Comparison of ENCODE assay signal across 25 cellular contexts in genomic region chr1:167644551-167644950, GRCh38. TPM values are rescaled to one million over a fixed set of nuclear protein-coding genes. Genes with fewer than 3 reads are reported as not detected.
DNase-seq lines count a peak whose midpoint lies in the region; ATAC-seq, FAIRE-seq and TF ChIP-seq lines count a peak whose summit lies in the region.
"Had no signal": no experiment of that assay in that cellular context is flagged by ENCODE, and none has a peak within 500 bp of the region (broad histone marks: within the 10 kb centered on the region; RNA-seq: fewer than 3 reads in every experiment).

No MANE protein-coding gene starts in this region.

- no peaks in the 10 kb centered on the region for H3K27me3 ChIP-seq in DND-41 (ENCODE audit: insufficient read depth, low read length, poor library complexity)
- H3K27me3 ChIP-seq in GM12878 (replicated peaks in 1 of 2; ENCODE audit: control insufficient read depth in 2 of 2, insufficient read depth in 2 of 2, low read length in 1 of 2) = no peaks in the 10 kb centered on the region
- no peaks in the 10 kb centered on the region for H3K27me3 ChIP-seq in gastrocnemius medialis
- H3K27me3 ChIP-seq: right lobe of liver, SJSA1 had no signal

- no peak overlapping the region for H3K9ac ChIP-seq in DND-41 (ENCODE audit: low read depth, low read length)
- no peak overlapping the region for H3K9ac ChIP-seq in GM12878 (ENCODE audit: control insufficient read depth, insufficient read depth, low read length)

- DNase-seq in activated naive CD4-positive, alpha-beta T cell treated with anti-CD3 and anti-CD28 coated beads, Interleukin-2, amount 10 ng/mL, durations not matched to agents 7 days and 5 days = no peak
- DNase-seq in DND-41 (no peak), GM12878 (ENCODE audit: low read depth, low spot score) (no peak), gastrocnemius medialis (no peak), LoVo (ENCODE audit: low spot score) (no peak)
- DNase-seq: activated CD4-positive, alpha-beta T cell treated with anti-CD3 and anti-CD28 coated beads, Interleukin-2, amount 50 U/mL, for 1 hour; anterior cingulate cortex; caudate nucleus; DMS53; KG1; MV-4-11; NCI-H524 treated with DMSO at 0.1 percent for 48 hours; posterior cingulate gyrus; right lobe of liver; T-helper 2 cell; WERI-Rb-1 had no signal

- H3K4me3 Mint-ChIP-seq in activated naive CD4-positive, alpha-beta T cell treated with anti-CD3 and anti-CD28 coated beads, Interleukin-2, amount 50 U/mL, for 24 hours = no peak overlapping the region
- no peak overlapping the region for H3K4me3 Mint-ChIP-seq in activated naive CD4-positive, alpha-beta T cell treated with anti-CD3 and anti-CD28 coated beads, Interleukin-2, amount 10 ng/mL, durations not matched to agents 7 days and 5 days
- H3K4me3 Mint-ChIP-seq: neural crest cell had no signal

- TF ChIP-seq EP300 in GM12878 (IDR thresholded peaks at IDR 0.05; ENCODE audit: borderline replicate concordance in 1 of 2, control insufficient read depth in 1 of 2, low read depth in 2 of 2, low read length in 2 of 2) = no peak

- H3K4me1 ChIP-seq in DND-41 (ENCODE audit: insufficient read depth, low read length) (peaks cover 93% of the 10 kb centered on the region), GM12878 (ENCODE audit: control insufficient read depth, insufficient read depth, low read length) (peaks cover 14% of the 10 kb centered on the region), gastrocnemius medialis (peaks cover 48 to 59% of the 10 kb centered on the region in 2 donors)
- H3K4me1 ChIP-seq: HAP-1, right lobe of liver, SJSA1 had no signal

- peaks cover 87% of the 10 kb centered on the region for H3K4me1 Mint-ChIP-seq in activated naive CD4-positive, alpha-beta T cell treated with anti-CD3 and anti-CD28 coated beads, Interleukin-2, amount 50 U/mL, for 24 hours
- H3K4me1 Mint-ChIP-seq in activated naive CD4-positive, alpha-beta T cell treated with anti-CD3 and anti-CD28 coated beads, Interleukin-2, amount 10 ng/mL, durations not matched to agents 7 days and 5 days = peaks cover 77% of the 10 kb centered on the region

- no peaks in the 10 kb centered on the region for H3K9me3 ChIP-seq in DND-41 (ENCODE audit: insufficient read depth, low read length, severe bottlenecking)
- no peaks in the 10 kb centered on the region for H3K9me3 ChIP-seq in GM12878 (replicated peaks; ENCODE audit: control insufficient read depth, insufficient read depth, low read length)
- H3K9me3 ChIP-seq in gastrocnemius medialis = no peaks in the 10 kb centered on the region
- H3K9me3 ChIP-seq: HAP-1, right lobe of liver, SJSA1 had no signal

- H3K27me3 Mint-ChIP-seq in activated naive CD4-positive, alpha-beta T cell treated with anti-CD3 and anti-CD28 coated beads, Interleukin-2, amount 50 U/mL, for 24 hours = no peaks in the 10 kb centered on the region
- H3K27me3 Mint-ChIP-seq in activated naive CD4-positive, alpha-beta T cell treated with anti-CD3 and anti-CD28 coated beads, Interleukin-2, amount 10 ng/mL, durations not matched to agents 7 days and 5 days = no peaks in the 10 kb centered on the region

- peaks cover 100% of the 10 kb centered on the region for H3K79me2 ChIP-seq in DND-41 (ENCODE audit: insufficient read depth, low read length)
- H3K79me2 ChIP-seq in GM12878 (ENCODE audit: control insufficient read depth, insufficient read depth, low read length) = peaks cover 46% of the 10 kb centered on the region

- H3K9me3 Mint-ChIP-seq in activated naive CD4-positive, alpha-beta T cell treated with anti-CD3 and anti-CD28 coated beads, Interleukin-2, amount 50 U/mL, for 24 hours = no peaks in the 10 kb centered on the region
- H3K9me3 Mint-ChIP-seq in activated naive CD4-positive, alpha-beta T cell treated with anti-CD3 and anti-CD28 coated beads, Interleukin-2, amount 10 ng/mL, durations not matched to agents 7 days and 5 days = no peaks in the 10 kb centered on the region

- CTCF ChIA-PET in activated naive CD4-positive, alpha-beta T cell treated with anti-CD3 and anti-CD28 coated beads, Interleukin-2, amount 10 ng/mL, durations not matched to agents 7 days and 5 days (lab: Charles Lee) = no interaction called here
- CTCF ChIA-PET in GM12878 (lab: Yijun Ruan, JAX) = interaction anchor here (0.6 to 1.6 kb wide), 3 partner anchors 43 to 44 kb away, joined by 3 to 6 read pairs (median 3); no protein-coding TSS in a partner anchor

- peaks cover 72% of the 10 kb centered on the region for H4K20me1 ChIP-seq in DND-41 (ENCODE audit: insufficient read depth, low read length)
- H4K20me1 ChIP-seq in GM12878 (ENCODE audit: control insufficient read depth, insufficient read depth) = 0 out of 2 replicates have a peak, but pooled peaks cover 3% of the 10 kb centered on the region

- H3K27ac ChIP-seq in DND-41 (ENCODE audit: low read length) = peak overlapping the region; percentile 33; the same call in 1 of the 2 replicates
- H3K27ac ChIP-seq in GM12878 (ENCODE audit: control insufficient read depth, insufficient read depth) = no peak overlapping the region
- H3K27ac ChIP-seq in gastrocnemius medialis = peak overlapping the region in 3 of 4 donors; percentile 7 to 55 (median 19)
- H3K27ac ChIP-seq: epithelial cell of prostate, right lobe of liver, SJSA1, WERI-Rb-1 had no signal

- TF ChIP-seq CTCF in DND-41 (IDR thresholded peaks at IDR 0.05; ENCODE audit: borderline replicate concordance, extremely low read depth, low read length, poor library complexity, severe bottlenecking) = no peak
- TF ChIP-seq CTCF in GM12878 (IDR thresholded peaks at IDR 0.05 in 2 of 3, conservative IDR thresholded peaks at IDR 0.05 in 1 of 3; ENCODE audit: control insufficient read depth in 2 of 3, extremely low read depth in 1 of 3, insufficient read depth in 1 of 3, low read depth in 3 of 3, low read length in 3 of 3) = no peak
- no peak for TF ChIP-seq CTCF in gastrocnemius medialis (IDR thresholded peaks at IDR 0.05 in 4 of 5, conservative IDR thresholded peaks at IDR 0.05 in 1 of 5)

- peaks cover 12% of the 10 kb centered on the region for H3K36me3 Mint-ChIP-seq in activated naive CD4-positive, alpha-beta T cell treated with anti-CD3 and anti-CD28 coated beads, Interleukin-2, amount 50 U/mL, for 24 hours
- H3K36me3 Mint-ChIP-seq in activated naive CD4-positive, alpha-beta T cell treated with anti-CD3 and anti-CD28 coated beads, Interleukin-2, amount 10 ng/mL, durations not matched to agents 7 days and 5 days = peaks cover 68% of the 10 kb centered on the region

- no peak for TF ChIP-seq RAD21 in GM12878 (IDR thresholded peaks at IDR 0.05; ENCODE audit: insufficient read depth, low read depth, low read length)

- SMC1A ChIA-PET in GM12878 (lab: Charles Lee; ENCODE audit: uncharacterized antibody, unreplicated experiment) = interaction anchor here (1.4 kb wide), 1 partner anchor 12 kb away, joined by 4 read pairs; no protein-coding TSS in a partner anchor

- peak overlapping the region; percentile 84 for H3K27ac Mint-ChIP-seq in activated naive CD4-positive, alpha-beta T cell treated with anti-CD3 and anti-CD28 coated beads, Interleukin-2, amount 50 U/mL, for 24 hours
- no peak overlapping the region for H3K27ac Mint-ChIP-seq in activated naive CD4-positive, alpha-beta T cell treated with anti-CD3 and anti-CD28 coated beads, Interleukin-2, amount 10 ng/mL, durations not matched to agents 7 days and 5 days

- no TSS peak for BruUV-seq in GM12878 (replicated peaks; lab: Mats Ljungman, UMichigan)

- intact Hi-C loops in GM12878 (cut with micrococcal nuclease; ENCODE audit: unreplicated experiment) = no loop called here
- intact Hi-C loops in gastrocnemius medialis (cut with DNase I; ENCODE audit: low total_unique reads) = no loop called here

- WGBS in GM12878 (ENCODE audit: insufficient coverage, insufficient replicate concordance, low lambda C conversion rate, missing lambda C conversion rate) = 50% methylated on average over 4 of the region's 4 CpGs

- no peak overlapping the region for H3K4me2 ChIP-seq in DND-41 (ENCODE audit: insufficient read depth, low read length)
- H3K4me2 ChIP-seq in GM12878 (ENCODE audit: control insufficient read depth, insufficient read depth) = no peak overlapping the region

- H3K36me3 ChIP-seq in DND-41 (ENCODE audit: insufficient read depth, low read length) = peaks cover 69% of the 10 kb centered on the region
- H3K36me3 ChIP-seq in GM12878 (ENCODE audit: control insufficient read depth in 2 of 2, insufficient read depth in 2 of 2, low read length in 1 of 2) = peaks cover 0 to 39% of the 10 kb centered on the region in 2 experiments; a peak in 3 of 4 replicates
- H3K36me3 ChIP-seq in gastrocnemius medialis = no peaks in the 10 kb centered on the region
- H3K36me3 ChIP-seq: HAP-1, right lobe of liver, SJSA1, WERI-Rb-1 had no signal

- H2AFZ ChIP-seq in DND-41 (ENCODE audit: low read depth, low read length) (no peak overlapping the region), GM12878 (ENCODE audit: control insufficient read depth, low read depth, low read length) (no peak overlapping the region)

- no peak for FAIRE-seq in GM12878 (lab: Jason Lieb, UNC)

- POLR2A ChIA-PET in GM12878 (lab: Charles Lee) = interaction anchor here (1.7 kb wide), 1 partner anchor 9 kb away, joined by 5 read pairs; no protein-coding TSS in a partner anchor

- RAD21 ChIA-PET in GM12878 (lab: Charles Lee; ENCODE audit: unreplicated experiment) = interaction anchor here (1.4 kb wide), 1 partner anchor 11 kb away, joined by 5 read pairs; no protein-coding TSS in a partner anchor

- in situ Hi-C loops in GM12878 (cut with MboI) (no loop called here), gastrocnemius medialis (cut with MboI; ENCODE audit: low sequenced_read_pairs in 4 of 4) (no loop called here)

- TF ChIP-seq POLR2A in GM12878 (IDR thresholded peaks at IDR 0.05; ENCODE audit: low read depth, low read length) = 0 out of 2 replicates have a peak, but pooled peaks have one; percentile 26
- TF ChIP-seq POLR2A in gastrocnemius medialis (IDR thresholded peaks at IDR 0.05) = no peak

- ATAC-seq in DND-41 (ENCODE audit: insufficient read depth, low read depth) = no peak
- no peak for ATAC-seq in GM12878
- no peak for ATAC-seq in gastrocnemius medialis
- ATAC-seq in HG02623 (IDR thresholded peaks at IDR 0.05; ENCODE audit: unreplicated experiment) = no peak
- no peak for ATAC-seq in HG03175 (IDR thresholded peaks at IDR 0.05; ENCODE audit: unreplicated experiment)
- ATAC-seq: left lobe of liver, right lobe of liver had no signal

- H3K4me3 ChIP-seq in DND-41 (ENCODE audit: low read depth in 1 of 2, low read length in 2 of 2) (no peak overlapping the region), GM12878 (no peak overlapping the region), gastrocnemius medialis (no peak overlapping the region)
- H3K4me3 ChIP-seq: HAP-1, right lobe of liver, SJSA1 had no signal

RNA-seq across cellular contexts. Expression of gene RCSD1, which starts 14.5 kb away (rescaled TPM):
- 50.6 and 59.2 TPM in 2 replicates for total RNA-seq in GM12878 (2013; cell fraction: nucleolus; rRNA removed)
- 64.2 and 65.7 TPM in 2 replicates for total RNA-seq in GM12878 (2014; rRNA removed)
- 73.6 and 76.7 TPM in 2 replicates for total RNA-seq in GM12878 (2014; rRNA removed; fragmentation: Illumina TruSeq; extraction: Trizol)
- total RNA-seq in GM12878 (2021) = 77.4 and 78.3 TPM in 2 replicates
- 42.5 TPM for polyA plus RNA-seq in GM12878 (2011; ENCODE audit: low read depth)
- polyA plus RNA-seq in GM12878 (2011; rRNA removed) = 54.8 and 59.3 TPM in 2 replicates
- polyA plus RNA-seq in GM12878 (2011; cell fraction: cytosol; rRNA removed) = 37.4 and 40.7 TPM in 2 replicates
- polyA plus RNA-seq in GM12878 (2011; cell fraction: nucleus; rRNA removed) = 21.2 and 25.8 TPM in 2 replicates
- 62.9 and 72.8 TPM in 2 replicates for polyA plus RNA-seq in GM12878 (2012)
- 56.8 and 71.5 TPM in 2 replicates for polyA plus RNA-seq in GM12878 (2014; fragmentation: Illumina TruSeq; extraction: Trizol)
- polyA plus RNA-seq in GM12878 (2014; fragmentation: Nextera tagmentation; extraction: Ambion mirVana) = 10 to 100 TPM; 11.4 to 18.9 TPM
- 69.6 and 71.7 TPM in 2 replicates for polyA plus RNA-seq in GM12878 (2014; rRNA removed)
- 10 to 100 TPM; 74.6 to 75.7 TPM for polyA plus RNA-seq in GM12878 (2016; fragmentation: Nextera tagmentation; extraction: Ambion mirVana)
- 45.6 and 53.5 TPM in 2 replicates for polyA minus RNA-seq in GM12878 (2011; rRNA and poly(A)+ RNA removed)
- 19.9 and 20.6 TPM in 2 replicates for polyA minus RNA-seq in GM12878 (2011; cell fraction: cytosol; rRNA and poly(A)+ RNA removed)
- polyA minus RNA-seq in GM12878 (2011; cell fraction: nucleus; rRNA and poly(A)+ RNA removed) = 12.7 and 26.7 TPM in 2 replicates
- 10 to 100 TPM in 1 of 4 donors, 1 to 10 TPM in 3; 6.0 to 14.8 (median 7.5) TPM for total RNA-seq in gastrocnemius medialis
- polyA plus RNA-seq: AG04450 had no signal
